1 cellular context compared by ENCODE assay signal in the genomic region with DNA sequence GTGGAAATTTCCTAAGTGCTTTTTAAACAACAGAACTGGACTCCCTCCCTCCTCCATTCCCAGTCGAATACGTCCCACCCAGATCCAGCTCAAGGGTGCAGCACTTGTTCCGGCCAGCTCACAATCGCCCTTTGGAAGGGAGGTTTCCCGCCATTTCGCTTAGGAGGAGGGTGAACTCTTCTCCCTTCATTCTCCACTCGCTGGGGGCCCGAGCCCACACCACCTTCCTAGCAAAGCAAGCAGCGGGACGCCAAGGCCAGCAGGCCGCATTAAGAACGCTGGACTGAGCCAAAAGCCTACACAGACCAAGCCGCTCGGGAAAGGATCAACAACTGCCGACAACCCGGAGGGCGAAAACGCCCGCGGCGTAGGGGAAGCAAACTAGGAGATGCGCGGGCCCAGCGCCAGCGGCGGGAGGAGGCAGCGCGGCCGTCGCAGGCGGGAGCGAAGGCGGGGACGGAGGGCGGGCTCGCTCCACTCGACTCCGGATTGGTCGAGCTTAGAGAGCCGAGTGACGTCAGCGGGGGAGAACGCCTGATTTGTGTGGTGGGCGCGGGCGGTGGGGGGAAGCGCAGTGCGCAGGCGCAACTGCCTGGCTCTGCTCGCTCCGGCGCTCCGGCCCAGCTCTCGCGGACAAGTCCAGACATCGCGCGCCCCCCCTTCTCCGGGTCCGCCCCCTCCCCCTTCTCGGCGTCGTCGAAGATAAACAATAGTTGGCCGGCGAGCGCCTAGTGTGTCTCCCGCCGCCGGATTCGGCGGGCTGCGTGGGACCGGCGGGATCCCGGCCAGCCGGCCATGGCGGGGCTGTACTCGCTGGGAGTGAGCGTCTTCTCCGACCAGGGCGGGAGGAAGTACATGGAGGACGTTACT.
A peak's percentile ranks its signal among the peaks of the same experiment; 100 is the strongest.
TF ChIP-seq lines count a peak whose summit lies in the region.

A gene (plus strand): TSS at position 574 of the 870 bp plus-strand sequence. CDS start 222 bp downstream, at position 796.

TF ChIP-seq in K562, 482 proteins besides CTCF, POLR2A, EP300 and RAD21 (continued from another document and continues in another):
- TF ChIP-seq, protein P1, sequence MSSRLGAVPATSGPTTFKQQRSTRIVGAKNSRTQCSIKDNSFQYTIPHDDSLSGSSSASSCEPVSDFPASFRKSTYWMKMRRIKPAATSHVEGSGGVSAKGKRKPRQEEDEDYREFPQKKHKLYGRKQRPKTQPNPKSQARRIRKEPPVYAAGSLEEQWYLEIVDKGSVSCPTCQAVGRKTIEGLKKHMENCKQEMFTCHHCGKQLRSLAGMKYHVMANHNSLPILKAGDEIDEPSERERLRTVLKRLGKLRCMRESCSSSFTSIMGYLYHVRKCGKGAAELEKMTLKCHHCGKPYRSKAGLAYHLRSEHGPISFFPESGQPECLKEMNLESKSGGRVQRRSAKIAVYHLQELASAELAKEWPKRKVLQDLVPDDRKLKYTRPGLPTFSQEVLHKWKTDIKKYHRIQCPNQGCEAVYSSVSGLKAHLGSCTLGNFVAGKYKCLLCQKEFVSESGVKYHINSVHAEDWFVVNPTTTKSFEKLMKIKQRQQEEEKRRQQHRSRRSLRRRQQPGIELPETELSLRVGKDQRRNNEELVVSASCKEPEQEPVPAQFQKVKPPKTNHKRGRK (tag; IDR thresholded peaks at IDR 0.05), result no peak
- TF ChIP-seq GTF2F1 (IDR thresholded peaks at IDR 0.05; ENCODE audit: low read depth, low read length) (peak; percentile 68; the same call in 1 of the 2 replicates), RBM14 (IDR thresholded peaks at IDR 0.05; ENCODE audit: borderline replicate concordance, insufficient read depth, low read depth, low read length) (no peak), ZNF124 (CRISPR knock-in tag; IDR thresholded peaks at IDR 0.05) (no peak), ATF1 (CRISPR knock-in tag; IDR thresholded peaks at IDR 0.05) (peak; percentile 73), ATF1 (tag; IDR thresholded peaks at IDR 0.05) (peak; percentile 96), TAF1 (IDR thresholded peaks at IDR 0.05; ENCODE audit: control insufficient read depth, extremely low read depth, insufficient read depth, low read length, severe bottlenecking) (peak; percentile 74), ELF4 (CRISPR knock-in tag; IDR thresholded peaks at IDR 0.05) (no peak), ZBTB7A (IDR thresholded peaks at IDR 0.05; ENCODE audit: borderline replicate concordance, control insufficient read depth, low read depth, low read length) (peak; percentile 43; the same call in 1 of the 2 replicates), SMARCA4 (IDR thresholded peaks at IDR 0.05) (peak; percentile 52), CBFA2T3 (IDR thresholded peaks at IDR 0.05) (no peak), SLC30A9 (CRISPR knock-in tag; IDR thresholded peaks at IDR 0.05) (no peak), DDX20 (tag; IDR thresholded peaks at IDR 0.05; ENCODE audit: low read depth) (no peak), TEAD4 (IDR thresholded peaks at IDR 0.05; ENCODE audit: low read length) (peak; percentile 6; the same call in 1 of the 2 replicates), TEAD4 (CRISPR knock-in tag; IDR thresholded peaks at IDR 0.05; ENCODE audit: borderline replicate concordance) (no peak), HMGN3 (IDR thresholded peaks at IDR 0.05; ENCODE audit: borderline replicate concordance, extremely low read depth, insufficient read length, low read depth, low read length) (peak; percentile 80), SUPT5H (IDR thresholded peaks at IDR 0.05) (peak; percentile 98), FOXA3 (CRISPR knock-in tag; conservative IDR thresholded peaks at IDR 0.05 in 1 of 2, IDR thresholded peaks at IDR 0.05 in 1 of 2) (peak in 1 of 2 experiments; percentile 64; a peak in 1 of 4 replicates), ZNF583 (CRISPR knock-in tag; IDR thresholded peaks at IDR 0.05) (no peak), CEBPB (tag; IDR thresholded peaks at IDR 0.05) (no peak), ZNF57 (CRISPR knock-in tag; IDR thresholded peaks at IDR 0.05) (no peak), ETV5 (CRISPR knock-in tag; IDR thresholded peaks at IDR 0.05; ENCODE audit: low read depth) (peak; percentile 73; the same call in 1 of the 2 replicates), GTF2A2 (tag; IDR thresholded peaks at IDR 0.05) (no peak), ZNF232 (CRISPR knock-in tag; IDR thresholded peaks at IDR 0.05) (peak; percentile 49; the same call in 1 of the 2 replicates), BMI1 (IDR thresholded peaks at IDR 0.05; ENCODE audit: low read length) (no peak), STAG1 (CRISPR knock-in tag; IDR thresholded peaks at IDR 0.05; ENCODE audit: borderline replicate concordance) (no peak), SAP30 (IDR thresholded peaks at IDR 0.05; ENCODE audit: borderline replicate concordance, insufficient read depth, low read depth, low read length, poor library complexity, severe bottlenecking) (no peak), TEAD1 (CRISPR knock-in tag; IDR thresholded peaks at IDR 0.05) (peak in 1 of 2 experiments; percentile 50; a peak in 1 of 4 replicates), NFE2 (IDR thresholded peaks at IDR 0.05; ENCODE audit: low read depth) (no peak)
- TF ChIP-seq, protein P2, sequence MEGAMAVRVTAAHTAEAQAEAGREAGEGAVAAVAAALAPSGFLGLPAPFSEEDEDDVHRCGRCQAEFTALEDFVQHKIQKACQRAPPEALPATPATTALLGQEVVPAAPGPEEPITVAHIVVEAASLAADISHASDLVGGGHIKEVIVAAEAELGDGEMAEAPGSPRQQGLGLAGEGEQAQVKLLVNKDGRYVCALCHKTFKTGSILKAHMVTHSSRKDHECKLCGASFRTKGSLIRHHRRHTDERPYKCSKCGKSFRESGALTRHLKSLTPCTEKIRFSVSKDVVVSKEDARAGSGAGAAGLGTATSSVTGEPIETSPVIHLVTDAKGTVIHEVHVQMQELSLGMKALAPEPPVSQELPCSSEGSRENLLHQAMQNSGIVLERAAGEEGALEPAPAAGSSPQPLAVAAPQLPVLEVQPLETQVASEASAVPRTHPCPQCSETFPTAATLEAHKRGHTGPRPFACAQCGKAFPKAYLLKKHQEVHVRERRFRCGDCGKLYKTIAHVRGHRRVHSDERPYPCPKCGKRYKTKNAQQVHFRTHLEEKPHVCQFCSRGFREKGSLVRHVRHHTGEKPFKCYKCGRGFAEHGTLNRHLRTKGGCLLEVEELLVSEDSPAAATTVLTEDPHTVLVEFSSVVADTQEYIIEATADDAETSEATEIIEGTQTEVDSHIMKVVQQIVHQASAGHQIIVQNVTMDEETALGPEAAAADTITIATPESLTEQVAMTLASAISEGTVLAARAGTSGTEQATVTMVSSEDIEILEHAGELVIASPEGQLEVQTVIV (CRISPR knock-in tag; IDR thresholded peaks at IDR 0.05; ENCODE audit: borderline replicate concordance), result no peak
- TF ChIP-seq, protein P3, sequence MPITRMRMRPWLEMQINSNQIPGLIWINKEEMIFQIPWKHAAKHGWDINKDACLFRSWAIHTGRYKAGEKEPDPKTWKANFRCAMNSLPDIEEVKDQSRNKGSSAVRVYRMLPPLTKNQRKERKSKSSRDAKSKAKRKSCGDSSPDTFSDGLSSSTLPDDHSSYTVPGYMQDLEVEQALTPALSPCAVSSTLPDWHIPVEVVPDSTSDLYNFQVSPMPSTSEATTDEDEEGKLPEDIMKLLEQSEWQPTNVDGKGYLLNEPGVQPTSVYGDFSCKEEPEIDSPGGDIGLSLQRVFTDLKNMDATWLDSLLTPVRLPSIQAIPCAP (CRISPR knock-in tag; IDR thresholded peaks at IDR 0.05; ENCODE audit: borderline replicate concordance), result 0 out of 2 replicates have a peak, but pooled peaks have one; percentile 65
- TF ChIP-seq, protein P4, sequence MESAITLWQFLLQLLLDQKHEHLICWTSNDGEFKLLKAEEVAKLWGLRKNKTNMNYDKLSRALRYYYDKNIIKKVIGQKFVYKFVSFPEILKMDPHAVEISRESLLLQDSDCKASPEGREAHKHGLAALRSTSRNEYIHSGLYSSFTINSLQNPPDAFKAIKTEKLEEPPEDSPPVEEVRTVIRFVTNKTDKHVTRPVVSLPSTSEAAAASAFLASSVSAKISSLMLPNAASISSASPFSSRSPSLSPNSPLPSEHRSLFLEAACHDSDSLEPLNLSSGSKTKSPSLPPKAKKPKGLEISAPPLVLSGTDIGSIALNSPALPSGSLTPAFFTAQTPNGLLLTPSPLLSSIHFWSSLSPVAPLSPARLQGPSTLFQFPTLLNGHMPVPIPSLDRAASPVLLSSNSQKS (CRISPR knock-in tag; IDR thresholded peaks at IDR 0.05), result no peak
- TF ChIP-seq, protein P5, sequence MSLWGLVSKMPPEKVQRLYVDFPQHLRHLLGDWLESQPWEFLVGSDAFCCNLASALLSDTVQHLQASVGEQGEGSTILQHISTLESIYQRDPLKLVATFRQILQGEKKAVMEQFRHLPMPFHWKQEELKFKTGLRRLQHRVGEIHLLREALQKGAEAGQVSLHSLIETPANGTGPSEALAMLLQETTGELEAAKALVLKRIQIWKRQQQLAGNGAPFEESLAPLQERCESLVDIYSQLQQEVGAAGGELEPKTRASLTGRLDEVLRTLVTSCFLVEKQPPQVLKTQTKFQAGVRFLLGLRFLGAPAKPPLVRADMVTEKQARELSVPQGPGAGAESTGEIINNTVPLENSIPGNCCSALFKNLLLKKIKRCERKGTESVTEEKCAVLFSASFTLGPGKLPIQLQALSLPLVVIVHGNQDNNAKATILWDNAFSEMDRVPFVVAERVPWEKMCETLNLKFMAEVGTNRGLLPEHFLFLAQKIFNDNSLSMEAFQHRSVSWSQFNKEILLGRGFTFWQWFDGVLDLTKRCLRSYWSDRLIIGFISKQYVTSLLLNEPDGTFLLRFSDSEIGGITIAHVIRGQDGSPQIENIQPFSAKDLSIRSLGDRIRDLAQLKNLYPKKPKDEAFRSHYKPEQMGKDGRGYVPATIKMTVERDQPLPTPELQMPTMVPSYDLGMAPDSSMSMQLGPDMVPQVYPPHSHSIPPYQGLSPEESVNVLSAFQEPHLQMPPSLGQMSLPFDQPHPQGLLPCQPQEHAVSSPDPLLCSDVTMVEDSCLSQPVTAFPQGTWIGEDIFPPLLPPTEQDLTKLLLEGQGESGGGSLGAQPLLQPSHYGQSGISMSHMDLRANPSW (CRISPR knock-in tag; IDR thresholded peaks at IDR 0.05), result 0 out of 2 replicates have a peak, but pooled peaks have one; percentile 48
- TF ChIP-seq, protein P6, sequence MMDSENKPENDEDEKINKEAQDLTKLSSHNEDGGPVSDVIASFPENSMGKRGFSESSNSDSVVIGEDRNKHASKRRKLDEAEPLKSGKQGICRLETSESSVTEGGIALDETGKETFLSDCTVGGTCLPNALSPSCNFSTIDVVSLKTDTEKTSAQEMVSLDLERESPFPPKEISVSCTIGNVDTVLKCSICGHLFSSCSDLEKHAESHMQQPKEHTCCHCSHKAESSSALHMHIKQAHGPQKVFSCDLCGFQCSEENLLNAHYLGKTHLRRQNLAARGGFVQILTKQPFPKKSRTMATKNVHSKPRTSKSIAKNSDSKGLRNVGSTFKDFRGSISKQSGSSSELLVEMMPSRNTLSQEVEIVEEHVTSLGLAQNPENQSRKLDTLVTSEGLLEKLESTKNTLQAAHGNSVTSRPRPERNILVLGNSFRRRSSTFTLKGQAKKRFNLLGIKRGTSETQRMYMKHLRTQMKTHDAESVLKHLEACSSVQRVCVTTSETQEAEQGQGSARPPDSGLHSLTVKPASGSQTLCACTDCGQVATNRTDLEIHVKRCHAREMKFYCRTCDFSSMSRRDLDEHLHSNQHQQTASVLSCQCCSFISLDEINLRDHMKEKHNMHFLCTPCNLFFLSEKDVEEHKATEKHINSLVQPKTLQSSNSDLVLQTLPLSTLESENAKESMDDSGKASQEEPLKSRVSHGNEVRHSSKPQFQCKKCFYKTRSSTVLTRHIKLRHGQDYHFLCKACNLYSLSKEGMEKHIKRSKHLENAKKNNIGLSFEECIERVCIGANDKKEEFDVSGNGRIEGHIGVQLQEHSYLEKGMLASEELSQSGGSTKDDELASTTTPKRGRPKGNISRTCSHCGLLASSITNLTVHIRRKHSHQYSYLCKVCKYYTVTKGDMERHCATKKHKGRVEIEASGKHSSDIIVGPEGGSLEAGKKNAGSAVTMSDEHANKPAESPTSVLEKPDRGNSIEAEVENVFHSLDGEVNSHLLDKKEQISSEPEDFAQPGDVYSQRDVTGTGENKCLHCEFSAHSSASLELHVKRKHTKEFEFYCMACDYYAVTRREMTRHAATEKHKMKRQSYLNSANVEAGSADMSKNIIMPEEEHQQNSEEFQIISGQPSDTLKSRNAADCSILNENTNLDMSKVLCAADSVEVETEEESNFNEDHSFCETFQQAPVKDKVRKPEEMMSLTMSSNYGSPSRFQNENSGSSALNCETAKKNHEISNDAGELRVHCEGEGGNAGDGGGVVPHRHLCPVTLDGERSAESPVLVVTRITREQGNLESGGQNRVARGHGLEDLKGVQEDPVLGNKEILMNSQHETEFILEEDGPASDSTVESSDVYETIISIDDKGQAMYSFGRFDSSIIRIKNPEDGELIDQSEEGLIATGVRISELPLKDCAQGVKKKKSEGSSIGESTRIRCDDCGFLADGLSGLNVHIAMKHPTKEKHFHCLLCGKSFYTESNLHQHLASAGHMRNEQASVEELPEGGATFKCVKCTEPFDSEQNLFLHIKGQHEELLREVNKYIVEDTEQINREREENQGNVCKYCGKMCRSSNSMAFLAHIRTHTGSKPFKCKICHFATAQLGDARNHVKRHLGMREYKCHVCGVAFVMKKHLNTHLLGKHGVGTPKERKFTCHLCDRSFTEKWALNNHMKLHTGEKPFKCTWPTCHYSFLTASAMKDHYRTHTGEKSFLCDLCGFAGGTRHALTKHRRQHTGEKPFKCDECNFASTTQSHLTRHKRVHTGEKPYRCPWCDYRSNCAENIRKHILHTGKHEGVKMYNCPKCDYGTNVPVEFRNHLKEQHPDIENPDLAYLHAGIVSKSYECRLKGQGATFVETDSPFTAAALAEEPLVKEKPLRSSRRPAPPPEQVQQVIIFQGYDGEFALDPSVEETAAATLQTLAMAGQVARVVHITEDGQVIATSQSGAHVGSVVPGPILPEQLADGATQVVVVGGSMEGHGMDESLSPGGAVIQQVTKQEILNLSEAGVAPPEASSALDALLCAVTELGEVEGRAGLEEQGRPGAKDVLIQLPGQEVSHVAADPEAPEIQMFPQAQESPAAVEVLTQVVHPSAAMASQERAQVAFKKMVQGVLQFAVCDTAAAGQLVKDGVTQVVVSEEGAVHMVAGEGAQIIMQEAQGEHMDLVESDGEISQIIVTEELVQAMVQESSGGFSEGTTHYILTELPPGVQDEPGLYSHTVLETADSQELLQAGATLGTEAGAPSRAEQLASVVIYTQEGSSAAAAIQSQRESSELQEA (IDR thresholded peaks at IDR 0.05; ENCODE audit: low read depth), result no peak
- TF ChIP-seq, protein P7, sequence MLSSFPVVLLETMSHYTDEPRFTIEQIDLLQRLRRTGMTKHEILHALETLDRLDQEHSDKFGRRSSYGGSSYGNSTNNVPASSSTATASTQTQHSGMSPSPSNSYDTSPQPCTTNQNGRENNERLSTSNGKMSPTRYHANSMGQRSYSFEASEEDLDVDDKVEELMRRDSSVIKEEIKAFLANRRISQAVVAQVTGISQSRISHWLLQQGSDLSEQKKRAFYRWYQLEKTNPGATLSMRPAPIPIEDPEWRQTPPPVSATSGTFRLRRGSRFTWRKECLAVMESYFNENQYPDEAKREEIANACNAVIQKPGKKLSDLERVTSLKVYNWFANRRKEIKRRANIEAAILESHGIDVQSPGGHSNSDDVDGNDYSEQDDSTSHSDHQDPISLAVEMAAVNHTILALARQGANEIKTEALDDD (IDR thresholded peaks at IDR 0.05), result 0 out of 2 replicates have a peak, but pooled peaks have one; percentile 23
- TF ChIP-seq, protein P8, sequence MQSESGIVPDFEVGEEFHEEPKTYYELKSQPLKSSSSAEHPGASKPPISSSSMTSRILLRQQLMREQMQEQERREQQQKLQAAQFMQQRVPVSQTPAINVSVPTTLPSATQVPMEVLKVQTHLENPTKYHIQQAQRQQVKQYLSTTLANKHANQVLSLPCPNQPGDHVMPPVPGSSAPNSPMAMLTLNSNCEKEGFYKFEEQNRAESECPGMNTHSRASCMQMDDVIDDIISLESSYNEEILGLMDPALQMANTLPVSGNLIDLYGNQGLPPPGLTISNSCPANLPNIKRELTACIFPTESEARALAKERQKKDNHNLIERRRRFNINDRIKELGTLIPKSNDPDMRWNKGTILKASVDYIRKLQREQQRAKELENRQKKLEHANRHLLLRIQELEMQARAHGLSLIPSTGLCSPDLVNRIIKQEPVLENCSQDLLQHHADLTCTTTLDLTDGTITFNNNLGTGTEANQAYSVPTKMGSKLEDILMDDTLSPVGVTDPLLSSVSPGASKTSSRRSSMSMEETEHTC (IDR thresholded peaks at IDR 0.05), result no peak
